ENCODE assay signal across 9 cellular contexts in genomic region chr2:226031962-226032441, GRCh38.
DNase-seq lines count a peak whose midpoint lies in the region; ATAC-seq and TF ChIP-seq lines count a peak whose summit lies in the region.
"Had no signal": no experiment of that assay in that cellular context is flagged by ENCODE, and none has a peak within 500 bp of the region (broad histone marks: within the 10 kb centered on the region; RNA-seq: fewer than 3 reads in every experiment).

No MANE protein-coding gene starts in this region.

- H3K4me3 ChIP-seq in mesodermal cell (ENCODE audit: extremely low read depth, insufficient read depth, low read length, poor library complexity, severe bottlenecking) (peak overlapping the region; percentile 49), colonic mucosa (no peak overlapping the region)

- peaks cover 61% of the 10 kb centered on the region for H3K27me3 Mint-ChIP-seq in stimulated activated naive CD8-positive, alpha-beta T cell treated with anti-CD3 and anti-CD28 coated beads, Interleukin-15, Interleukin-2, amounts not matched to agents 100 ng/mL and 50 ng/mL, for 24 hours

- no peaks in the 10 kb centered on the region for H3K9me3 ChIP-seq in mesodermal cell (ENCODE audit: control insufficient read depth, low read length)
- no peaks in the 10 kb centered on the region for H3K9me3 ChIP-seq in colonic mucosa

- H3K9me3 Mint-ChIP-seq in stimulated activated naive CD8-positive, alpha-beta T cell treated with anti-CD3 and anti-CD28 coated beads, Interleukin-15, Interleukin-2, amounts not matched to agents 100 ng/mL and 50 ng/mL, for 24 hours, result no peaks in the 10 kb centered on the region

- peak overlapping the region; percentile 63 for H3K27ac Mint-ChIP-seq in stimulated activated naive CD8-positive, alpha-beta T cell treated with anti-CD3 and anti-CD28 coated beads, Interleukin-15, Interleukin-2, amounts not matched to agents 100 ng/mL and 50 ng/mL, for 24 hours

- TF ChIP-seq CTCF in colonic mucosa (IDR thresholded peaks at IDR 0.05), result no peak

- peaks cover 38% of the 10 kb centered on the region for H3K4me1 Mint-ChIP-seq in stimulated activated naive CD8-positive, alpha-beta T cell treated with anti-CD3 and anti-CD28 coated beads, Interleukin-15, Interleukin-2, amounts not matched to agents 100 ng/mL and 50 ng/mL, for 24 hours (ENCODE audit: low read depth)

- WGBS in mesodermal cell (ENCODE audit: insufficient coverage in 2 of 2), 2 experiments, result 0 to 11% methylated on average over 1 to 2 of the region's 2 CpGs

- no peaks in the 10 kb centered on the region for H3K36me3 Mint-ChIP-seq in stimulated activated naive CD8-positive, alpha-beta T cell treated with anti-CD3 and anti-CD28 coated beads, Interleukin-15, Interleukin-2, amounts not matched to agents 100 ng/mL and 50 ng/mL, for 24 hours (ENCODE audit: low read depth)

- H3K36me3 ChIP-seq in mesodermal cell (ENCODE audit: control insufficient read depth, insufficient read depth, low read length) (no peaks in the 10 kb centered on the region), colonic mucosa (no peaks in the 10 kb centered on the region)

- H3K4me1 ChIP-seq in mesodermal cell (ENCODE audit: control insufficient read depth, insufficient read depth, low read length, poor library complexity, severe bottlenecking) (peaks cover 21% of the 10 kb centered on the region), colonic mucosa (no peaks in the 10 kb centered on the region)

- H3K4me3 Mint-ChIP-seq in stimulated activated naive CD8-positive, alpha-beta T cell treated with anti-CD3 and anti-CD28 coated beads, Interleukin-15, Interleukin-2, amounts not matched to agents 100 ng/mL and 50 ng/mL, for 24 hours, result peak overlapping the region; percentile 66

- DNase-seq in stimulated activated naive CD8-positive, alpha-beta T cell treated with anti-CD3 and anti-CD28 coated beads, Interleukin-15, Interleukin-2, amounts not matched to agents 100 U/mL and 50 U/mL, for 24 hours, result no peak
- DNase-seq in cerebellum (ENCODE audit: low spot score) (peak; percentile 7), NCI-H510A (lab: John Stamatoyannopoulos, UW) (no peak), colonic mucosa (no peak), NCI-H2107 treated with DMSO at 0.1 percent for 48 hours (lab: John Stamatoyannopoulos, UW; ENCODE audit: unreplicated experiment) (no peak)
- DNase-seq: DND-41 had no signal

- no peaks in the 10 kb centered on the region for H3K27me3 ChIP-seq in colonic mucosa

- H3K27ac ChIP-seq in mesodermal cell (ENCODE audit: low read depth, low read length, severe bottlenecking) (peak overlapping the region; percentile 98), colonic mucosa (no peak overlapping the region)

- ATAC-seq in stimulated activated naive CD8-positive, alpha-beta T cell treated with anti-CD3 and anti-CD28 coated beads, Interleukin-15, Interleukin-2, amounts not matched to agents 100 U/mL and 50 U/mL, for 24 hours, result no peak
- no peak for ATAC-seq in GM19467 (IDR thresholded peaks at IDR 0.05; ENCODE audit: unreplicated experiment)

- intact Hi-C loops in colonic mucosa (cut with DNase I), result no loop called here

- H3K9ac ChIP-seq in colonic mucosa (ENCODE audit: low read depth in 2 of 2, low read length in 2 of 2), result no peak overlapping the region
